Comparison of ENCODE assay signal across 1 cellular context in the genomic region with DNA sequence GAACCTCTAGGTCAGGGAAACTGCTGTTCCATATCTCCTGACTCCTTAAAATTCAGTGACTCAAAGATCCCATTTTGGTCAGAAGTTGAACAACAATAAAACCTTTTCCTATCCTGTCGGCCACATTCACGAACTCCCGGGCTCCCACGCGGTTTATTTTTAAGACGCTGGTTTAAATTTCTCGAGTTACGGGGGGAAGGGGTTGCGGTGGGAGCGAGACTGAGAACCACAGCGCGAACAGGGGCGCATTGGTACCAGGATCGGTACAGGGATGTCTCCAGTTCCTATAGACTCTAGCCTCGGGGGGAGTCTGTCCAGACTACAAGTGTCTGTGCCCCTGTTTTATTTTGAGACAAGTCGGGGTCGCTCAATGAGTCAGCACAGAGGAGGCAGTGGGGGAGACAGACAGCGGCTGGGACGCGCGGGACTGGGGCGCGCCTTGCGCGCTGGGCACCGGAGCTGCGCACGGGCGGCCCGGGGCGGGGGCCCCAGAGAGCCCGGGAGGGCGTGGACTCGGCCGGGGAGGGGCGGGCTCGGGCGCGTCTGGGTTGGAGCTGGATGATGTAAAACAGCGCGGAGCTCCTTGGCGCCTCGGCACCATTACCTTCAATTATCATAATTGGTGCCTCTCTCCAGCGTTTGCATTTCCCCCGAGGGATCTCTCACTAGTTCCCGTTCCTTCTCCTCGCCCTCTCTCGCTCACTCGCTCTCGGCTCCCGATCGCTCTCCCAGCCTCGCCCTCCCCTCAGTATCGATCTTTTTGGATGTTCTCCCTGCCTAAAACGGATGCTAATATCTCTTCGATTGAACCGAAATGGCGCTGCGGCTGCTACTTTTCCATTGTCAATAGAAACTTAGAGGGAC.
A peak's percentile ranks its signal among the peaks of the same experiment; 100 is the strongest.
TF ChIP-seq lines count a peak whose summit lies in the region.

No MANE protein-coding gene starts in this region.

TF ChIP-seq in K562, 482 proteins besides CTCF, POLR2A, EP300 and RAD21 (continued from another document):
- TF ChIP-seq, protein P1, sequence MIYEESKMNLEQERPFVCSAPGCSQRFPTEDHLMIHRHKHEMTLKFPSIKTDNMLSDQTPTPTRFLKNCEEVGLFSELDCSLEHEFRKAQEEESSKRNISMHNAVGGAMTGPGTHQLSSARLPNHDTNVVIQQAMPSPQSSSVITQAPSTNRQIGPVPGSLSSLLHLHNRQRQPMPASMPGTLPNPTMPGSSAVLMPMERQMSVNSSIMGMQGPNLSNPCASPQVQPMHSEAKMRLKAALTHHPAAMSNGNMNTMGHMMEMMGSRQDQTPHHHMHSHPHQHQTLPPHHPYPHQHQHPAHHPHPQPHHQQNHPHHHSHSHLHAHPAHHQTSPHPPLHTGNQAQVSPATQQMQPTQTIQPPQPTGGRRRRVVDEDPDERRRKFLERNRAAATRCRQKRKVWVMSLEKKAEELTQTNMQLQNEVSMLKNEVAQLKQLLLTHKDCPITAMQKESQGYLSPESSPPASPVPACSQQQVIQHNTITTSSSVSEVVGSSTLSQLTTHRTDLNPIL (CRISPR knock-in tag; IDR thresholded peaks at IDR 0.05) = no peak
- TF ChIP-seq RBFOX2 (IDR thresholded peaks at IDR 0.05; ENCODE audit: low read depth, low read length) = 0 out of 2 replicates have a peak, but pooled peaks have one; percentile 30
- TF ChIP-seq IRF2 (CRISPR knock-in tag; IDR thresholded peaks at IDR 0.05) = no peak
- TF ChIP-seq ZFX (CRISPR knock-in tag; IDR thresholded peaks at IDR 0.05) = no peak
- no peak for TF ChIP-seq HMGN3 (IDR thresholded peaks at IDR 0.05; ENCODE audit: borderline replicate concordance, extremely low read depth, insufficient read length, low read depth, low read length)
- peak in 1 of 2 experiments; percentile 19 for TF ChIP-seq E2F6 (IDR thresholded peaks at IDR 0.05; ENCODE audit: borderline replicate concordance in 1 of 2, extremely low read depth in 1 of 2, insufficient read depth in 1 of 2, insufficient read length in 1 of 2, low read depth in 1 of 2, low read length in 1 of 2, poor library complexity in 1 of 2, severe bottlenecking in 1 of 2)
